In the genomic region with DNA sequence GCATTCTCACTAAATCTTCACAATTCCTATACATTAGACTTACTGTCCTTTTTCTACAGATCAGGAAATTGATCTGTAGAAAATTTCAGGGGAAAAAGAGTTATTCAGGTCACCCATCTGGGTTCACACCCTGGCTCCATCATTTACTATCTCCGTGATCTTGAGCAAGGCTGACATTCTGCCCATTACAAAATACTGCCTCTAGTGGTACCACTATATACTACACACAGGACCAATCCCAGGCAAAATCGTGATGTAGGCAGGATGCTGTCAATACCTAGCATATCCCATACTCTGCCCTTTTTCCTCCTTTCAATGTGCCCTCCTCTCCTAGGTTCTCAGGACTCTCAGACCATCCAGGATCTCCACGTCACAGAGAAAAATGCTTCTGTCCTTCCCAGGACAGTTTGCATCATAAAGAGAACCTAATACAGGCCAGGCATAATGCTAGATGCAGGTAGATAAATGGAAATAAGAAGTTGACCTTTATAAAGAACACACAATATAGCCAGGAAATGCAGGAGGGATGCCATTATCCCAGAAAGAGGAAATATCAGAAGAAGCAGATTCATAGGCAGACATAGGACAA, we compare ENCODE assay signal across 8 cellular contexts.
DNase-seq lines count a peak whose midpoint lies in the region; ATAC-seq and TF ChIP-seq lines count a peak whose summit lies in the region.

No MANE protein-coding gene starts in this region.

- TF ChIP-seq CTCF in AG09309 (IDR thresholded peaks at IDR 0.05; ENCODE audit: control insufficient read depth, insufficient read depth, low read depth, low read length, missing control alignments), result peak; percentile 58
- peak; percentile 38 for TF ChIP-seq CTCF in fibroblast of the aortic adventitia (IDR thresholded peaks at IDR 0.05; ENCODE audit: insufficient read depth, low read length)

- ATAC-seq in GM18499 (IDR thresholded peaks at IDR 0.05; ENCODE audit: insufficient read depth, unreplicated experiment), result peak; percentile 79
- ATAC-seq in HG02840 (IDR thresholded peaks at IDR 0.05; ENCODE audit: low FRiP score, unreplicated experiment), result peak; percentile 88

- DNase-seq in AG09309 (ENCODE audit: low read depth), result no peak
- DNase-seq in NCI-H82 (lab: John Stamatoyannopoulos, UW), result peak; percentile 65
- DNase-seq in fibroblast of the aortic adventitia (ENCODE audit: low read depth), result peak; percentile 4
- no peak for DNase-seq in stimulated activated CD4-positive, alpha-beta T cell treated with anti-CD3 and anti-CD28 coated beads, Interleukin-15, amount 100 ng/mL, for 24 hours
- no peak for DNase-seq in stimulated activated CD4-positive, alpha-beta T cell treated with anti-CD3 and anti-CD28 coated beads, Interleukin-1b, Interleukin-23, amount 100 ng/mL, for 48 hours
- DNase-seq in activated T-cell treated with anti-CD3 and anti-CD28 coated beads, Interleukin-2, amount 50 U/mL, for 48 hours, result no peak

- H3K4me3 ChIP-seq in AG09309 (ENCODE audit: control insufficient read depth, low read depth, low read length) (no peak overlapping the region), fibroblast of the aortic adventitia (ENCODE audit: low read depth, low read length) (no peak overlapping the region)

Comparison
In these comparisons a context has a peak if more than half of its experiments do, and no peak if none do; other contexts are left out.
1. DNase-seq: peak in NCI-H82 (single experiment) and fibroblast of the aortic adventitia (single experiment); none in AG09309 (single experiment), stimulated activated CD4-positive, alpha-beta T cell treated with anti-CD3 and anti-CD28 coated beads, Interleukin-15, amount 100 ng/mL, for 24 hours (single experiment), stimulated activated CD4-positive, alpha-beta T cell treated with anti-CD3 and anti-CD28 coated beads, Interleukin-1b, Interleukin-23, amount 100 ng/mL, for 48 hours (single experiment) and activated T-cell treated with anti-CD3 and anti-CD28 coated beads, Interleukin-2, amount 50 U/mL, for 48 hours (0 of 2).